In genomic region chr1:211587123-211587522, GRCh38 we compare ENCODE assay signal across 31 cellular contexts. TPM values are rescaled to one million over a fixed set of nuclear protein-coding genes. Genes with fewer than 3 reads are reported as not detected.
DNase-seq lines count a peak whose midpoint lies in the region; ATAC-seq, FAIRE-seq and TF ChIP-seq lines count a peak whose summit lies in the region.
"Had no signal": no experiment of that assay in that cellular context is flagged by ENCODE, and none has a peak within 500 bp of the region (broad histone marks: within the 10 kb centered on the region; RNA-seq: fewer than 3 reads in every experiment).

No MANE protein-coding gene starts in this region.

- H3K4me3 Mint-ChIP-seq in memory B cell = no peak overlapping the region
- H3K4me3 Mint-ChIP-seq in endothelial cell (ENCODE audit: unreplicated experiment) = no peak overlapping the region
- H3K4me3 Mint-ChIP-seq: CD8-positive, alpha-beta T cell; HFFc6; T-helper 2 cell treated with Interferon-gamma antibody and Interleukin-4, amounts not matched to agents 5 μg/mL and 100 μg/mL, for 36 hours had no signal

- no peaks in the 10 kb centered on the region for H4K20me1 ChIP-seq in BLaER1 treated with 17β-estradiol and CSF1 and Interleukin-3, amounts not matched to agents 10 nM and 100 nM
- H4K20me1 ChIP-seq: BLaER1 had no signal

- peak overlapping the region in 8 of 11 experiments; percentile 43 to 85 (median 82); a peak in 16 of 22 replicates for H3K4me2 ChIP-seq in BLaER1 treated with 17β-estradiol and CSF1 and Interleukin-3, amounts not matched to agents 10 nM and 100 nM
- H3K4me2 ChIP-seq: BLaER1 had no signal

- H3K36me3 ChIP-seq in BLaER1 treated with 17β-estradiol and CSF1 and Interleukin-3, amounts not matched to agents 10 nM and 100 nM = no peaks in the 10 kb centered on the region
- H3K36me3 ChIP-seq: BLaER1, HAP-1, SJSA1 had no signal

- peak; percentile 23 for FAIRE-seq in GM12891 (lab: Jason Lieb, UNC)
- FAIRE-seq: A204.1, G401.6 had no signal

- H3K36me3 Mint-ChIP-seq in memory B cell (no peaks in the 10 kb centered on the region), endothelial cell (ENCODE audit: low read depth, unreplicated experiment) (no peaks in the 10 kb centered on the region)
- H3K36me3 Mint-ChIP-seq: CD8-positive, alpha-beta T cell had no signal

- no peak for DNase-seq in GM12891 (ENCODE audit: insufficient read length, low spot score)
- DNase-seq in NOMO-1 treated with dmso at 0.1 percent for 144 hours (lab: John Stamatoyannopoulos, UW; ENCODE audit: unreplicated experiment) = peak; percentile 16
- no peak for DNase-seq in memory B cell (ENCODE audit: low spot score in 2 of 2)
- DNase-seq in GM19238 (ENCODE audit: insufficient read length, low spot score) = no peak
- DNase-seq in endothelial cell (ENCODE audit: low spot score) = no peak
- DNase-seq: Caco-2; CD8-positive, alpha-beta T cell; GOT3; HFFc6; IMR-90; KG1; MM.1S; NCI-H1105; NCI-H1436 treated with DMSO at 0.1 percent for 48 hours; NCI-H187 treated with DMSO at 0.1 percent for 48 hours; NCI-H2107; NCI-H446; NCI-H524 treated with DMSO at 0.1 percent for 48 hours; NCI-H82; NK-92 treated with Interleukin-12 subunit alpha and Interleukin-12 subunit beta, amount 100 ng/mL, for 24 hours; PC-3; T-helper 1 cell had no signal

- no peak overlapping the region for H3K4me3 ChIP-seq in BLaER1 treated with 17β-estradiol and CSF1 and Interleukin-3, amounts not matched to agents 10 nM and 100 nM
- H3K4me3 ChIP-seq: BLaER1, HAP-1, SJSA1 had no signal

- no peak for TF ChIP-seq POLR2A in GM12891 (IDR thresholded peaks at IDR 0.05; ENCODE audit: low read depth, low read length)

- H3K4me1 Mint-ChIP-seq in memory B cell = peaks cover 14% of the 10 kb centered on the region
- H3K4me1 Mint-ChIP-seq in endothelial cell (ENCODE audit: unreplicated experiment) = peaks cover 4% of the 10 kb centered on the region

- ATAC-seq in memory B cell (ENCODE audit: low read depth) (peak; percentile 69), GM21423 (IDR thresholded peaks at IDR 0.05; ENCODE audit: unreplicated experiment) (no peak), HG03108 (IDR thresholded peaks at IDR 0.05; ENCODE audit: unreplicated experiment) (no peak)
- ATAC-seq: CD8-positive, alpha-beta T cell; PC-3 had no signal

- no peaks in the 10 kb centered on the region for H3K9me3 ChIP-seq in BLaER1 treated with 17β-estradiol and CSF1 and Interleukin-3, amounts not matched to agents 10 nM and 100 nM (replicated peaks in 1 of 11)
- H3K9me3 ChIP-seq: BLaER1, Caco-2, HAP-1, SJSA1 had no signal

- peak overlapping the region in 8 of 11 experiments; percentile 23 to 99 (median 94); a peak in 15 of 22 replicates for H3K27ac ChIP-seq in BLaER1 treated with 17β-estradiol and CSF1 and Interleukin-3, amounts not matched to agents 10 nM and 100 nM
- H3K27ac ChIP-seq: BLaER1, SJSA1 had no signal

- H3K4me1 ChIP-seq in BLaER1 treated with 17β-estradiol and CSF1 and Interleukin-3, amounts not matched to agents 10 nM and 100 nM = peaks cover 25 to 97% (median 80%) of the 10 kb centered on the region in 10 experiments
- H3K4me1 ChIP-seq: Caco-2, HAP-1 had no signal

- H3K27me3 Mint-ChIP-seq in memory B cell (peaks cover 1% of the 10 kb centered on the region), endothelial cell (ENCODE audit: unreplicated experiment) (peaks cover 2% of the 10 kb centered on the region)

- peak overlapping the region in 3 of 11 experiments; percentile 4 to 62 (median 54); a peak in 6 of 22 replicates for H3K9ac ChIP-seq in BLaER1 treated with 17β-estradiol and CSF1 and Interleukin-3, amounts not matched to agents 10 nM and 100 nM
- H3K9ac ChIP-seq: BLaER1 had no signal

- no peaks in the 10 kb centered on the region for H3K27me3 ChIP-seq in BLaER1 treated with 17β-estradiol and CSF1 and Interleukin-3, amounts not matched to agents 10 nM and 100 nM
- H3K27me3 ChIP-seq: BLaER1, SJSA1 had no signal

- no peak for TF ChIP-seq CTCF in endothelial cell (IDR thresholded peaks at IDR 0.05; ENCODE audit: unreplicated experiment)

- H3K27ac Mint-ChIP-seq in memory B cell (no peak overlapping the region), endothelial cell (ENCODE audit: unreplicated experiment) (no peak overlapping the region)
- H3K27ac Mint-ChIP-seq: CD8-positive, alpha-beta T cell; HFFc6; T-helper 2 cell treated with Interferon-gamma antibody and Interleukin-4, amounts not matched to agents 5 μg/mL and 100 μg/mL, for 36 hours had no signal

- no peaks in the 10 kb centered on the region for H3K9me3 Mint-ChIP-seq in memory B cell
- no peaks in the 10 kb centered on the region for H3K9me3 Mint-ChIP-seq in endothelial cell (ENCODE audit: unreplicated experiment)
- H3K9me3 Mint-ChIP-seq: CD8-positive, alpha-beta T cell; HFFc6; T-helper 2 cell treated with Interferon-gamma antibody and Interleukin-4, amounts not matched to agents 5 μg/mL and 100 μg/mL, for 36 hours had no signal

TF ChIP-seq in GM12891, 5 proteins besides CTCF, POLR2A, EP300 and RAD21:
- TF ChIP-seq SPI1 (IDR thresholded peaks at IDR 0.05; ENCODE audit: low read depth, low read length) (peak; percentile 86), PAX5 (IDR thresholded peaks at IDR 0.05; ENCODE audit: insufficient read depth, low read length, severe bottlenecking) (no peak)

RNA-seq across cellular contexts. Expression of gene SLC30A1, which starts 8.2 kb away (rescaled TPM):
- polyA plus RNA-seq in GM12891 (2012; ENCODE audit: low read depth, missing spikeins) = 6.1 TPM
- 7.7 TPM for total RNA-seq in endothelial cell (ENCODE audit: unreplicated experiment)
